ENCODE assay signal across 22 cellular contexts in the genomic region with DNA sequence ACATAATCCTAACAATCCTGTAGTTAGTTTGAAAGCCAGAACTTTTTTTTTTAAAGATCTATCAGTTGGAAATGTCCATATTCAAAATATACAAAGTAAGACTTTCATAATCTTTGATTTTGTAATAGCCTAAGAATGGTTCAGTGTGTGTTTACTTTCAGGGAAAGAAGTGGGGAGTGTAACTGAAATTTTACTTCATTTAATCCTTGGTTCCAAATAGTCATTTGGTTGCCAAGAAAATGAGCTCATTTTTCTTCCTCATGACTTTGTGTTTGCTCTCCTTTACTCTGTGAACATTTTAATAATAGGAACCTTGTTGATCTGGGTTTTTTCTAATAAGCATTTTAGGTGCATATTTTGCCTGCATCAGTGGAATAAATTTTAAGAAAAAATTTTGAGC.
DNase-seq lines count a peak whose midpoint lies in the region; ATAC-seq, FAIRE-seq and TF ChIP-seq lines count a peak whose summit lies in the region.
"Had no signal": no experiment of that assay in that cellular context is flagged by ENCODE, and none has a peak within 500 bp of the region (broad histone marks: within the 10 kb centered on the region; RNA-seq: fewer than 3 reads in every experiment).

No MANE protein-coding gene starts in this region.

- H2AFZ ChIP-seq in IMR-90 (replicated peaks; ENCODE audit: low read length, poor library complexity): no peak overlapping the region
- H2AFZ ChIP-seq: GM23248 had no signal

- no peak overlapping the region for H3K18ac ChIP-seq in IMR-90 (ENCODE audit: low read depth, low read length)

- BruUV-seq in IMR-90 (replicated peaks; lab: Mats Ljungman, UMichigan): no TSS peak

- no peak overlapping the region for H2BK15ac ChIP-seq in IMR-90 (ENCODE audit: low read depth, low read length)

- no peak for DNase-seq in A549 (ENCODE audit: low read depth in 1 of 2, low spot score in 1 of 2)
- peak; percentile 79 for DNase-seq in IMR-90
- peak; percentile 23 for DNase-seq in medulla oblongata (ENCODE audit: extremely low spot score)
- no peak for DNase-seq in COR-L47 (lab: John Stamatoyannopoulos, UW)
- DNase-seq in endodermal cell: no peak
- DNase-seq in stomach: no peak
- DNase-seq: activated CD4-positive, alpha-beta T cell treated with anti-CD3 and anti-CD28 coated beads, Interleukin-2, amount 10 ng/mL, durations not matched to agents 24 days and 14 days; activated CD8-positive, alpha-beta memory T cell treated with anti-CD3 and anti-CD28 coated beads, Interleukin-2, amount 50 U/mL, for 48 hours; activated naive CD4-positive, alpha-beta T cell; GDM1; GM23248; head of caudate nucleus; nucleus accumbens; substantia nigra had no signal

- H2AK9ac ChIP-seq in IMR-90 (replicated peaks; ENCODE audit: low read depth, low read length, poor library complexity): no peak overlapping the region

- no peaks in the 10 kb centered on the region for H3K4me1 Mint-ChIP-seq in endodermal cell
- H3K4me1 Mint-ChIP-seq: activated CD4-positive, alpha-beta T cell treated with anti-CD3 and anti-CD28 coated beads, Interleukin-2, amount 10 ng/mL, durations not matched to agents 24 days and 14 days had no signal

- H3K27ac Mint-ChIP-seq in endodermal cell: no peak overlapping the region
- H3K27ac Mint-ChIP-seq: activated CD4-positive, alpha-beta T cell treated with anti-CD3 and anti-CD28 coated beads, Interleukin-2, amount 10 ng/mL, durations not matched to agents 24 days and 14 days had no signal

- H3K9ac ChIP-seq in IMR-90 (ENCODE audit: low read depth, low read length): no peak overlapping the region
- H3K9ac ChIP-seq in endodermal cell (ENCODE audit: extremely low read depth, low read length, poor library complexity, severe bottlenecking): no peak overlapping the region
- H3K9ac ChIP-seq: GM23248 had no signal

- peaks cover 15% of the 10 kb centered on the region; the same call in 2 of the 3 replicates for H3K4me1 ChIP-seq in A549
- no peaks in the 10 kb centered on the region; the same call in 1 of the 2 replicates for H3K4me1 ChIP-seq in IMR-90 (ENCODE audit: control insufficient read depth, insufficient read depth, low read length)
- H3K4me1 ChIP-seq in endodermal cell (ENCODE audit: control insufficient read depth, insufficient read depth, low read length): no peaks in the 10 kb centered on the region
- peaks cover 0 to 18% (median 8%) of the 10 kb centered on the region in 4 donors for H3K4me1 ChIP-seq in stomach

- no peak for TF ChIP-seq EP300 in A549 (IDR thresholded peaks at IDR 0.05)
- TF ChIP-seq EP300 in stomach (IDR thresholded peaks at IDR 0.05): no peak

- H3K4me3 Mint-ChIP-seq in endodermal cell: no peak overlapping the region
- H3K4me3 Mint-ChIP-seq: activated CD4-positive, alpha-beta T cell treated with anti-CD3 and anti-CD28 coated beads, Interleukin-2, amount 10 ng/mL, durations not matched to agents 24 days and 14 days had no signal

- H3K9me3 Mint-ChIP-seq in endodermal cell: peaks cover 6% of the 10 kb centered on the region
- H3K9me3 Mint-ChIP-seq: activated CD4-positive, alpha-beta T cell treated with anti-CD3 and anti-CD28 coated beads, Interleukin-2, amount 10 ng/mL, durations not matched to agents 24 days and 14 days had no signal

- H2AK5ac ChIP-seq in IMR-90 (ENCODE audit: low read depth, low read length): no peak overlapping the region

- H3K27me3 ChIP-seq in IMR-90 (ENCODE audit: control insufficient read depth, insufficient read depth, low read length) (no peaks in the 10 kb centered on the region), endodermal cell (ENCODE audit: control insufficient read depth, insufficient read depth, low read length, poor library complexity, severe bottlenecking) (no peaks in the 10 kb centered on the region), stomach (no peaks in the 10 kb centered on the region)
- H3K27me3 ChIP-seq: ascending aorta had no signal

- no peak; a peak in 1 of 5 replicates for TF ChIP-seq RAD21 in A549 (conservative IDR thresholded peaks at IDR 0.05 in 1 of 2, IDR thresholded peaks at IDR 0.05 in 1 of 2)
- no peak for TF ChIP-seq RAD21 in IMR-90 (IDR thresholded peaks at IDR 0.05; ENCODE audit: low read length)

- TF ChIP-seq CTCF in A549 (IDR thresholded peaks at IDR 0.05): no peak
- TF ChIP-seq CTCF in IMR-90 (conservative IDR thresholded peaks at IDR 0.05; ENCODE audit: low read depth, low read length): no peak
- no peak for TF ChIP-seq CTCF in endodermal cell (conservative IDR thresholded peaks at IDR 0.05)
- no peak for TF ChIP-seq CTCF in stomach (IDR thresholded peaks at IDR 0.05)

- H2BK5ac ChIP-seq in IMR-90 (ENCODE audit: low read depth, low read length, poor library complexity, severe bottlenecking): no peak overlapping the region

- no peaks in the 10 kb centered on the region for H4K20me1 ChIP-seq in IMR-90 (ENCODE audit: insufficient read depth, low read length)

- H3K4me3 ChIP-seq in A549 (no peak overlapping the region), IMR-90 (ENCODE audit: insufficient read depth, low read depth, low read length) (no peak overlapping the region), endodermal cell (ENCODE audit: low read length) (no peak overlapping the region), stomach (no peak overlapping the region)
- H3K4me3 ChIP-seq: ascending aorta, coronary artery, GM12878, GM23248 had no signal

- no peak overlapping the region for H2BK20ac ChIP-seq in IMR-90 (ENCODE audit: low read depth, low read length)

- H3K27ac ChIP-seq in A549 (peak overlapping the region in 1 of 2 experiments; percentile 44; a peak in 2 of 6 replicates), IMR-90 (ENCODE audit: insufficient read depth, low read length) (no peak overlapping the region), endodermal cell (ENCODE audit: low read depth, low read length) (no peak overlapping the region), stomach (peak overlapping the region in 1 of 5 donors; percentile 26)
- H3K27ac ChIP-seq: ascending aorta, coronary artery, GM23248 had no signal

- FAIRE-seq in A549 (lab: Jason Lieb, UNC) (no peak), endometrium (lab: Jason Lieb, UNC) (peak; percentile 86)
- FAIRE-seq: GM12878, HepG2, keratinocyte had no signal

- H3K36me3 ChIP-seq in IMR-90 (ENCODE audit: control insufficient read depth, insufficient read depth, low read length): no peaks in the 10 kb centered on the region
- H3K36me3 ChIP-seq in endodermal cell (ENCODE audit: control insufficient read depth, insufficient read depth, low read length): no peaks in the 10 kb centered on the region
- H3K36me3 ChIP-seq in stomach: no peaks in the 10 kb centered on the region
- H3K36me3 ChIP-seq: ascending aorta had no signal

- H4K8ac ChIP-seq in IMR-90 (ENCODE audit: low read depth in 2 of 2, low read length in 2 of 2): no peak overlapping the region

- H3K36me3 Mint-ChIP-seq in endodermal cell (ENCODE audit: low read depth): no peaks in the 10 kb centered on the region

- no peaks in the 10 kb centered on the region for H3K79me1 ChIP-seq in IMR-90 (ENCODE audit: low read depth in 1 of 2, low read length in 2 of 2)

- peak overlapping the region; percentile 21; the same call in 2 of the 3 replicates for H3K4me2 ChIP-seq in A549
- H3K4me2 ChIP-seq in IMR-90 (ENCODE audit: low read depth, low read length): no peak overlapping the region

- H3K9me1 ChIP-seq in IMR-90 (ENCODE audit: insufficient read depth, low read length): no peaks in the 10 kb centered on the region

- no peak overlapping the region for H3K4ac ChIP-seq in IMR-90 (ENCODE audit: low read depth, low read length)

- POLR2A ChIA-PET in A549 (lab: Yijun Ruan, JAX): interaction anchor here (1.3 kb wide), 1 partner anchor 11 kb away, joined by 4 read pairs; no protein-coding TSS in a partner anchor
- POLR2A ChIA-PET in IMR-90 (lab: Charles Lee; ENCODE audit: unreplicated experiment): no interaction called here

- no peak overlapping the region for H3K23ac ChIP-seq in IMR-90 (ENCODE audit: low read depth, low read length)

- H3K9me3 ChIP-seq in A549: peaks cover 4% of the 10 kb centered on the region; the same call in 2 of the 3 replicates
- no peaks in the 10 kb centered on the region for H3K9me3 ChIP-seq in IMR-90 (ENCODE audit: control insufficient read depth, insufficient read depth, low read length)
- peaks cover 8% of the 10 kb centered on the region for H3K9me3 ChIP-seq in endodermal cell (ENCODE audit: control insufficient read depth, low read length)
- H3K9me3 ChIP-seq in stomach: peaks cover 0 to 3% (median 0%) of the 10 kb centered on the region in 4 donors
- H3K9me3 ChIP-seq: ascending aorta had no signal

- H4K5ac ChIP-seq in IMR-90 (ENCODE audit: low read depth, low read length): no peak overlapping the region

- CTCF ChIA-PET in A549 (lab: Yijun Ruan, JAX): no interaction called here
- CTCF ChIA-PET in IMR-90 (lab: Yijun Ruan, JAX): interaction anchor here (1.0 kb wide), 1 partner anchor 11 kb away, joined by 3 read pairs; no protein-coding TSS in a partner anchor

- no peak overlapping the region for H3K56ac ChIP-seq in IMR-90 (ENCODE audit: extremely low read depth, insufficient read depth, low read length)

- ATAC-seq in A549: no peak
- peak; percentile 90 for ATAC-seq in IMR-90 (ENCODE audit: low read depth)
- ATAC-seq in GM21717 (IDR thresholded peaks at IDR 0.05; ENCODE audit: unreplicated experiment): no peak
- ATAC-seq: GM12878, HepG2, Panc1 had no signal

- H4K91ac ChIP-seq in IMR-90 (ENCODE audit: insufficient read depth, low read depth, low read length): no peak overlapping the region

- H2BK120ac ChIP-seq in IMR-90 (ENCODE audit: low read depth, low read length): no peak overlapping the region

- dilution Hi-C loops in IMR-90 (cut with HindIII; ENCODE audit: low sequenced_read_pairs, unreplicated experiment): no loop called here

- H3K27me3 Mint-ChIP-seq in endodermal cell (ENCODE audit: insufficient read depth): no peaks in the 10 kb centered on the region
- H3K27me3 Mint-ChIP-seq: activated CD4-positive, alpha-beta T cell treated with anti-CD3 and anti-CD28 coated beads, Interleukin-2, amount 10 ng/mL, durations not matched to agents 24 days and 14 days had no signal

- in situ Hi-C loops in IMR-90 (cut with MboI; ENCODE audit: low sequenced_read_pairs): no loop called here

- H3K14ac ChIP-seq in IMR-90 (replicated peaks; ENCODE audit: low read depth, low read length): no peak overlapping the region

- TF ChIP-seq POLR2A in A549 (IDR thresholded peaks at IDR 0.05; ENCODE audit: low read length) (no peak), IMR-90 (IDR thresholded peaks at IDR 0.05; ENCODE audit: low read depth, low read length) (no peak), stomach (IDR thresholded peaks at IDR 0.05) (no peak)

- intact Hi-C loops in IMR-90 (cut with micrococcal nuclease) (no loop called here), stomach (cut with DNase I; ENCODE audit: low total_unique reads) (no loop called here)

TF ChIP-seq in A549, 52 proteins besides CTCF, POLR2A, EP300 and RAD21 (continues in another document):
- no peak for TF ChIP-seq ZC3H11A (IDR thresholded peaks at IDR 0.05)
- peak in 1 of 2 experiments; percentile 31; a peak in 2 of 4 replicates for TF ChIP-seq CEBPB (IDR thresholded peaks at IDR 0.05)
- TF ChIP-seq GATA3 (IDR thresholded peaks at IDR 0.05; ENCODE audit: borderline replicate concordance): no peak

TF ChIP-seq in IMR-90, 13 proteins besides CTCF, POLR2A, EP300 and RAD21 (continues in another document):
- TF ChIP-seq MAFK (IDR thresholded peaks at IDR 0.05; ENCODE audit: low read depth, low read length): no peak
- no peak for TF ChIP-seq FOS (IDR thresholded peaks at IDR 0.05; ENCODE audit: low read depth, low read length)
- 0 out of 2 replicates have a peak, but pooled peaks have one; percentile 7 for TF ChIP-seq CEBPB (IDR thresholded peaks at IDR 0.05; ENCODE audit: low read depth, low read length)

Comparison
In these comparisons a context has a peak if more than half of its experiments do, and no peak if none do; other contexts are left out.
1. DNase-seq: peak in IMR-90 (single experiment) and medulla oblongata (single experiment); none in A549 (0 of 2), COR-L47 (single experiment), endodermal cell (single experiment) and stomach (single experiment).